1 cellular context compared by ENCODE assay signal in the genomic region with DNA sequence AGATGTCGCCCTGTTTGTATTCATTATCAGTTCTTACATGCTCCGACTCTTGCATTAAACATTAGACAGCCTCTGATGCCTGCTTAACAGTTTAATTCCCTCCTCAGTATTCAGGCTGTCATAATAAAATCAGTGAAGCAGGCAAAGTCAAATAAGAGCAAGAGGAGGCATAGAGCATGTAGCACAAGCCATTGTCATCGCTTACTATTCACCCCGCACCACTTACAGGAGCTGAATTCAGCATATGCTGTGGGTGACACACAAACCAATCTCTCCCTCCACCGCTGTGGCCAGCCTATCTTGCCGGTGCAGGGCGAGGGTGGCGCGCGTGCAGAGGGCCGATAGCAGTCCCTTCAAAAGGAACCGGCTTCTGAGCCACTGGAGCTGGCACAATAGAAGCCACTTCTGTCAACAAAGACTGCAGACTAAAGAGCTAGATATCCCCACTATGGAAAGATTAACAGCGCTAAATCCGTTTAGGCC.
TF ChIP-seq lines count a peak whose summit lies in the region.

No MANE protein-coding gene starts in this region.

TF ChIP-seq in H1, 55 proteins besides CTCF, POLR2A, EP300 and RAD21:
- TF ChIP-seq RFX5 (IDR thresholded peaks at IDR 0.05; ENCODE audit: borderline replicate concordance, low read depth, low read length) (no peak), JUND (IDR thresholded peaks at IDR 0.05; ENCODE audit: low read length) (no peak), JUN (IDR thresholded peaks at IDR 0.05; ENCODE audit: low read depth, low read length) (no peak), NANOG (IDR thresholded peaks at IDR 0.05; ENCODE audit: insufficient read depth, low read depth, low read length, poor library complexity, severe bottlenecking) (no peak), NRF1 (IDR thresholded peaks at IDR 0.05; ENCODE audit: low read depth, low read length) (no peak), TAF7 (optimal IDR thresholded peaks at IDR 0.05; ENCODE audit: borderline replicate concordance, low read depth, low read length) (no peak), SP1 (IDR thresholded peaks at IDR 0.05; ENCODE audit: low read depth, low read length) (no peak), USF2 (IDR thresholded peaks at IDR 0.05; ENCODE audit: low read length) (no peak)
